Comparison of ENCODE assay signal across 32 cellular contexts in the genomic region with DNA sequence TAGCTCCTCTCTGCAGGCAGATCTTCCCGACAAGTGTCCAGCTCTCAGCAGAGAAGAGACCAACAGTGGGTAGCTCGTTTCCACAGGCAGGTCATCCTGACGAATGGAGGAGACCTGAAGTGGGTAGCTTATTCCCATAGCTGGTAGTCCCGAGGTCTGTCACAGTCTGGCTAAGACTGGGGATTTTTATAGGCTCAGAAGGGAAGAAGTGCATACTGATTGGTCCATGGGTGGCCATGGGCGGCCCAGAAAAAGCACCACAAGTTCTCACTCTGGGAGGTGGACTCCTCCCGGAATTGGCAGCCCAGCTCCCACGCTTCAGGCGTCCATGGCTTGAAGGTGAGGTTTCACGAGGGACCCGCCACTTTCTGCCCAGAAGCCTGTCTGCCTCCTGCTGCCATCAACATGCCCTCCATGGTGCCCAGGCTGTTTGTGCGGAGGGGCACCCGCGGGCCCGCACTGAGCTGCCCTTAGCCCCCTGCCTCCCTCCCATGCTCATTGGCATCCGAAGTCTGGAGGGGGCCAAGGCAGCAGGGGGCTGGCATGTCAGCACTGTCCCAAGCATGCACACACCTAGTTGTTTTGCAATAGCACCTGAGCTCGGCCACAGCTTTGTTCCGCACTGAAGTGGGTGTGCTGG. TPM values are rescaled to one million over a fixed set of nuclear protein-coding genes. Genes with fewer than 3 reads are reported as not detected.
"Had no signal": no experiment of that assay in that cellular context is flagged by ENCODE, and none has a peak within 500 bp of the region (broad histone marks: within the 10 kb centered on the region; RNA-seq: fewer than 3 reads in every experiment).

No MANE protein-coding gene starts in this region.

- H3K27ac ChIP-seq: brain microvascular endothelial cell, esophagus muscularis mucosa, foreskin keratinocyte, gastrocnemius medialis, heart left ventricle had no signal

- H3K36me3 ChIP-seq: brain microvascular endothelial cell, esophagus muscularis mucosa, gastrocnemius medialis, heart left ventricle had no signal

- ATAC-seq: activated CD4-positive, alpha-beta T cell treated with anti-CD3 and anti-CD28 coated beads for 36 hours; activated CD8-positive, alpha-beta T cell treated with anti-CD3 and anti-CD28 coated beads for 36 hours; activated T-cell treated with anti-CD3 and anti-CD28 coated beads, Interleukin-2, amount 50 U/mL, for 4 hours; activated T-helper 17 cell treated with anti-CD3 and anti-CD28 coated beads, Interleukin-2, amount 50 U/mL, for 72 hours; effector memory CD8-positive, alpha-beta T cell; foreskin keratinocyte; gastrocnemius medialis had no signal

- FAIRE-seq: astrocyte, colon had no signal

- H3K4me3 ChIP-seq: esophagus muscularis mucosa, gastrocnemius medialis, heart left ventricle had no signal

- DNase-seq: activated CD4-positive, alpha-beta T cell treated with anti-CD3 and anti-CD28 coated beads for 36 hours; activated CD4-positive, alpha-beta T cell treated with anti-CD3 and anti-CD28 coated beads, Interleukin-2, amount 50 U/mL, for 1 hour; activated CD4-positive, alpha-beta T cell treated with anti-CD3 and anti-CD28 coated beads, Interleukin-2, amount 50 U/mL, for 48 hours; activated CD4-positive, CD25-positive, alpha-beta regulatory T cell; activated CD4-positive, CD25-positive, alpha-beta regulatory T cell treated with anti-CD3 and anti-CD28 coated beads, Interleukin-2, amount 50 U/mL, for 72 hours; activated CD8-positive, alpha-beta memory T cell treated with anti-CD3 and anti-CD28 coated beads for 24 hours; activated CD8-positive, alpha-beta T cell treated with anti-CD3 and anti-CD28 coated beads for 36 hours; activated effector memory CD4-positive, alpha-beta T cell treated with Interleukin-2 at 50 U/mL for 16 hours; activated gamma-delta T cell treated with Interleukin-2 at 50 U/mL for 16 hours; activated naive CD4-positive, alpha-beta T cell treated with anti-CD3 and anti-CD28 coated beads, Interleukin-2, amount 50 U/mL, for 16 hours; activated naive CD4-positive, alpha-beta T cell treated with Interleukin-2 at 50 U/mL for 16 hours; activated T-cell treated with anti-CD3 and anti-CD28 coated beads, Interleukin-2, amount 50 U/mL, for 4 hours; amniotic stem cell; anterior cingulate cortex; brain microvascular endothelial cell; caudate nucleus; cortex of kidney; dermis blood vessel endothelial cell; effector CD4-positive, alpha-beta T cell; effector memory CD8-positive, alpha-beta T cell; erythroblast; foreskin keratinocyte; gastrocnemius medialis; glutamatergic neuron; heart left ventricle; T-helper 2 cell had no signal

- H3K4me1 ChIP-seq: esophagus muscularis mucosa, foreskin keratinocyte, gastrocnemius medialis, heart left ventricle had no signal

- H3K9me3 ChIP-seq: esophagus muscularis mucosa, gastrocnemius medialis had no signal

RNA-seq across cellular contexts. Expression of a gene that starts 9.9 kb away (rescaled TPM):
- total RNA-seq: activated CD8-positive, alpha-beta T cell treated with anti-CD3 and anti-CD28 coated beads for 36 hours; activated T-cell treated with anti-CD3 and anti-CD28 coated beads, Interleukin-2, amount 50 U/mL, for 4 hours had no signal

RNA-seq across cellular contexts. Expression of a gene that starts 38.9 kb away (rescaled TPM):
- total RNA-seq: activated CD4-positive, alpha-beta T cell treated with anti-CD3 and anti-CD28 coated beads for 36 hours; activated CD8-positive, alpha-beta T cell treated with anti-CD3 and anti-CD28 coated beads for 36 hours; activated T-helper 17 cell treated with anti-CD3 and anti-CD28 coated beads, Interleukin-2, amount 50 U/mL, for 72 hours; astrocyte; chondrocyte; dermis blood vessel endothelial cell; esophagus muscularis mucosa; foreskin keratinocyte; T-helper 1 cell treated with Interleukin-12 subunit alpha and Interleukin-12 subunit beta and Interleukin-4 antibody, amounts not matched to agents 30 ng/mL and 1 ng/mL, for 36 hours had no signal
- polyA plus RNA-seq: foreskin keratinocyte had no signal
